ENCODE assay signal across 15 cellular contexts in the genomic region with DNA sequence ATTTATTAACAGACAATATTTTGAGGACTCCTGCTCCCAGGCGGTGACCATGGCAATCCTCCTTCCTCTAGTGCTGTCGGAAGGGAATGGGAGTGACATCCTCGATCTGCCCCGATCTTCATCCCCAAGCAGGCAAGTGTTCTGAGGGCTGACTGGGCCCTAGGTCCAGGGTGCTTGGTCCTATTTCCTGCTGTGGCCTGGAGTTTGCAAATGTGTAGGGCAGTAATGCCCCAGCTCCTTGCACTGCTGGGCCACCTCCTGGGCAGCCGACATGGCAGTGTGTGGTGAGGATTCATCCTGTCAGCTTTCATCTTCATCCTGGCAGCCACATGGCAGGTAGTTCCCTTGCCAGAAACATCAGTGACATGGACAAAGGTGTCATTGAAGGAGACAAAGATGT.
DNase-seq lines count a peak whose midpoint lies in the region; ATAC-seq, FAIRE-seq and TF ChIP-seq lines count a peak whose summit lies in the region.
"Had no signal": no experiment of that assay in that cellular context is flagged by ENCODE, and none has a peak within 500 bp of the region (broad histone marks: within the 10 kb centered on the region; RNA-seq: fewer than 3 reads in every experiment).

No MANE protein-coding gene starts in this region.

- CTCF ChIA-PET in H1 (lab: Charles Lee; ENCODE audit: partially characterized antibody): interaction anchor here (1.2 to 2.4 kb wide), 2 partner anchors 26 to 93 kb away, joined by 3 to 17 read pairs; no protein-coding TSS in a partner anchor

- H3K14ac ChIP-seq in H9 (ENCODE audit: insufficient read depth, low read length) (no peak overlapping the region), H1 (ENCODE audit: insufficient read length) (no peak overlapping the region)

- POLR2A ChIA-PET in H1 (lab: Charles Lee; ENCODE audit: partially characterized antibody): no interaction called here

- peak overlapping the region in 2 of 3 experiments; percentile 19 to 83; a peak in 2 of 7 replicates for H3K27ac Mint-ChIP-seq in H9
- H3K27ac Mint-ChIP-seq in nephron progenitor cell: peak overlapping the region; percentile 31
- peak overlapping the region; percentile 7 for H3K27ac Mint-ChIP-seq in stimulated activated naive B cell treated with anti-CD40 and anti-IgM and Interleukin-4, amounts not matched to agents 10 μg/mL and 1 μg/mL and 100 μg/mL, for 72 hours

- TF ChIP-seq POLR2A in H1 (IDR thresholded peaks at IDR 0.05; ENCODE audit: control extremely low read depth in 1 of 2, low read depth in 2 of 2, low read length in 2 of 2): no peak

- no peak for ATAC-seq in stimulated activated naive B cell treated with anti-CD40 and anti-IgM and Interleukin-4, amounts not matched to agents 10 μg/mL and 1 μg/mL and 100 μg/mL, for 72 hours (replicated peaks)
- ATAC-seq in HG02798 (IDR thresholded peaks at IDR 0.05; ENCODE audit: poor library complexity, unreplicated experiment): no peak
- ATAC-seq in GM18867 (IDR thresholded peaks at IDR 0.05; ENCODE audit: unreplicated experiment): no peak

- no peak overlapping the region for H2BK12ac ChIP-seq in H9 (ENCODE audit: insufficient read length, low read depth, low read length)
- no peak overlapping the region for H2BK12ac ChIP-seq in H1 (ENCODE audit: low read depth, low read length)

- DNase-seq in H9: no peak
- no peak for DNase-seq in H1 (ENCODE audit: low read depth in 1 of 2, low spot score in 2 of 2)
- no peak for DNase-seq in nephron progenitor cell
- DNase-seq in stimulated activated naive B cell treated with anti-CD40 and anti-IgM and Interleukin-4, amounts not matched to agents 10 μg/mL and 1 μg/mL and 100 μg/mL, for 72 hours: no peak
- no peak for DNase-seq in NCI-H1092 treated with DMSO at 0.1 percent for 48 hours (lab: John Stamatoyannopoulos, UW)
- DNase-seq in left ventricle myocardium inferior: no peak
- DNase-seq: C1 segment of cervical spinal cord; Calu3; CD4-positive, alpha-beta memory T cell; GF-D8; GM23248; HCEC 1CT had no signal

- H3K36me3 ChIP-seq in H1 (ENCODE audit: control insufficient read depth in 2 of 4, insufficient read depth in 4 of 4, low read length in 3 of 4) (no peaks in the 10 kb centered on the region), left ventricle myocardium inferior (no peaks in the 10 kb centered on the region)

- H2BK20ac ChIP-seq in H9 (ENCODE audit: low read depth, low read length, poor library complexity, severe bottlenecking) (no peak overlapping the region), H1 (ENCODE audit: low read length) (no peak overlapping the region)

- H3K9me3 Mint-ChIP-seq in H9 (no peaks in the 10 kb centered on the region), nephron progenitor cell (no peaks in the 10 kb centered on the region)
- no peaks in the 10 kb centered on the region for H3K9me3 Mint-ChIP-seq in stimulated activated naive B cell treated with anti-CD40 and anti-IgM and Interleukin-4, amounts not matched to agents 10 μg/mL and 1 μg/mL and 100 μg/mL, for 72 hours
- H3K9me3 Mint-ChIP-seq: CD4-positive, alpha-beta memory T cell had no signal

- no peak overlapping the region for H3K4me3 ChIP-seq in H1 (ENCODE audit: extremely low read depth in 1 of 4, insufficient read depth in 2 of 4, low read depth in 3 of 4, low read length in 4 of 4)
- no peak overlapping the region for H3K4me3 ChIP-seq in left ventricle myocardium inferior
- H3K4me3 ChIP-seq: GM23248 had no signal

- intact Hi-C loops in left ventricle myocardium inferior (cut with micrococcal nuclease): no loop called here

- H3K36me3 Mint-ChIP-seq in H9 (ENCODE audit: insufficient read depth in 1 of 3, low read depth in 3 of 3) (no peaks in the 10 kb centered on the region), nephron progenitor cell (ENCODE audit: low read depth) (no peaks in the 10 kb centered on the region)
- peaks cover 0 to 6% of the 10 kb centered on the region in 2 donors for H3K36me3 Mint-ChIP-seq in stimulated activated naive B cell treated with anti-CD40 and anti-IgM and Interleukin-4, amounts not matched to agents 10 μg/mL and 1 μg/mL and 100 μg/mL, for 72 hours
- H3K36me3 Mint-ChIP-seq: CD4-positive, alpha-beta memory T cell had no signal

- no peaks in the 10 kb centered on the region for H3K27me3 ChIP-seq in H9 (ENCODE audit: insufficient read depth, low read length)
- no peaks in the 10 kb centered on the region for H3K27me3 ChIP-seq in H1 (replicated peaks in 1 of 4; ENCODE audit: control insufficient read depth in 3 of 4, extremely low read depth in 1 of 4, insufficient read depth in 3 of 4, low read length in 3 of 4)
- H3K27me3 ChIP-seq in left ventricle myocardium inferior (ENCODE audit: low read depth): peaks cover 32% of the 10 kb centered on the region

- no peak for TF ChIP-seq RAD21 in H1 (IDR thresholded peaks at IDR 0.05 in 1 of 2, conservative IDR thresholded peaks at IDR 0.05 in 1 of 2; ENCODE audit: low read depth in 2 of 2, low read length in 2 of 2)

- H3T11ph ChIP-seq in H9 (ENCODE audit: low read length): no peak overlapping the region

- H2AK5ac ChIP-seq in H9 (ENCODE audit: insufficient read length, low read length) (no peak overlapping the region), H1 (ENCODE audit: low read depth, low read length) (no peak overlapping the region)

- no peak overlapping the region for H2AFZ ChIP-seq in H9 (ENCODE audit: low read length)
- peak overlapping the region; percentile 67; the same call in 1 of the 2 replicates for H2AFZ ChIP-seq in H1 (ENCODE audit: low read length)
- H2AFZ ChIP-seq: GM23248 had no signal

- no peak overlapping the region for H4K91ac ChIP-seq in H9 (ENCODE audit: insufficient read length, low read depth, low read length)
- no peak overlapping the region for H4K91ac ChIP-seq in H1 (replicated peaks; ENCODE audit: insufficient read length, low read length)

- H3K4me1 ChIP-seq in H9 (ENCODE audit: insufficient read depth, low read length) (no peaks in the 10 kb centered on the region; the same call in 1 of the 2 replicates), H1 (replicated peaks in 1 of 4; ENCODE audit: control insufficient read depth in 3 of 4, insufficient read depth in 4 of 4, low read length in 3 of 4) (peaks cover 0 to 7% (median under 1%) of the 10 kb centered on the region in 4 experiments; a peak in 2 of 7 replicates), left ventricle myocardium inferior (no peaks in the 10 kb centered on the region)

- no peaks in the 10 kb centered on the region for H4K20me1 ChIP-seq in H9 (ENCODE audit: control insufficient read depth, insufficient read depth, insufficient read length)
- H4K20me1 ChIP-seq in H1 (replicated peaks in 1 of 2; ENCODE audit: control insufficient read depth in 1 of 2, insufficient read depth in 2 of 2, low read length in 2 of 2): no peaks in the 10 kb centered on the region

- H3K9me3 ChIP-seq in H9 (ENCODE audit: control insufficient read depth, low read depth, low read length) (no peaks in the 10 kb centered on the region), H1 (ENCODE audit: insufficient read depth in 2 of 2, low read depth in 1 of 2, low read length in 1 of 2) (no peaks in the 10 kb centered on the region), left ventricle myocardium inferior (replicated peaks) (no peaks in the 10 kb centered on the region)

- no peak overlapping the region for H3K23ac ChIP-seq in H9 (ENCODE audit: insufficient read length, low read depth, low read length)
- H3K23ac ChIP-seq in H1 (ENCODE audit: insufficient read length): no peak overlapping the region

- H4K8ac ChIP-seq in H9 (replicated peaks; ENCODE audit: insufficient read length, low read depth, low read length): peak overlapping the region; percentile 53
- no peak overlapping the region for H4K8ac ChIP-seq in H1 (ENCODE audit: extremely low read depth, insufficient read depth, low read length)

- H3K56ac ChIP-seq in H9 (ENCODE audit: insufficient read length, low read depth, low read length) (no peak overlapping the region), H1 (replicated peaks; ENCODE audit: insufficient read length, low read depth, low read length) (no peak overlapping the region)

- H3K27me3 Mint-ChIP-seq in H9 (ENCODE audit: low read depth) (no peaks in the 10 kb centered on the region), nephron progenitor cell (ENCODE audit: low read depth, poor library complexity) (peaks cover 21% of the 10 kb centered on the region)
- peaks cover 0 to 7% of the 10 kb centered on the region in 2 donors for H3K27me3 Mint-ChIP-seq in stimulated activated naive B cell treated with anti-CD40 and anti-IgM and Interleukin-4, amounts not matched to agents 10 μg/mL and 1 μg/mL and 100 μg/mL, for 72 hours

- H3K18ac ChIP-seq in H9 (ENCODE audit: insufficient read length, low read depth, low read length) (peak overlapping the region; percentile 25), H1 (ENCODE audit: extremely low read depth, low read length) (no peak overlapping the region)

- H3K27ac ChIP-seq in H9 (ENCODE audit: insufficient read length, low read depth, low read length) (no peak overlapping the region), H1 (ENCODE audit: low read depth, low read length) (no peak overlapping the region), left ventricle myocardium inferior (replicated peaks) (no peak overlapping the region)
- H3K27ac ChIP-seq: GM23248 had no signal

- H3K9ac ChIP-seq in H9 (ENCODE audit: extremely low read depth, insufficient read length, low read length) (no peak overlapping the region), H1 (replicated peaks in 1 of 4; ENCODE audit: extremely low read depth in 1 of 4, low read depth in 3 of 4, low read length in 3 of 4) (no peak overlapping the region)
- H3K9ac ChIP-seq: GM23248 had no signal

- no peaks in the 10 kb centered on the region for H3K23me2 ChIP-seq in H9 (ENCODE audit: insufficient read length, low read depth, low read length, poor library complexity, severe bottlenecking)
- H3K23me2 ChIP-seq in H1 (ENCODE audit: low read depth, low read length): no peaks in the 10 kb centered on the region

- H2BK120ac ChIP-seq in H9 (ENCODE audit: low read depth, low read length, poor library complexity, severe bottlenecking) (no peak overlapping the region), H1 (replicated peaks; ENCODE audit: low read depth, low read length) (no peak overlapping the region)

- no peak overlapping the region for H3K4me3 Mint-ChIP-seq in H9
- no peak overlapping the region for H3K4me3 Mint-ChIP-seq in nephron progenitor cell
- H3K4me3 Mint-ChIP-seq in stimulated activated naive B cell treated with anti-CD40 and anti-IgM and Interleukin-4, amounts not matched to agents 10 μg/mL and 1 μg/mL and 100 μg/mL, for 72 hours: no peak overlapping the region
- H3K4me3 Mint-ChIP-seq: CD4-positive, alpha-beta memory T cell had no signal

- H3K79me2 ChIP-seq in H9 (ENCODE audit: insufficient read depth, low read length) (no peaks in the 10 kb centered on the region), H1 (ENCODE audit: control insufficient read depth in 1 of 2, insufficient read depth in 2 of 2, low read length in 2 of 2) (no peaks in the 10 kb centered on the region)

- no peak overlapping the region for H2BK15ac ChIP-seq in H9 (ENCODE audit: low read depth, low read length)
- H2BK15ac ChIP-seq in H1 (ENCODE audit: low read length): no peak overlapping the region

- H2BK5ac ChIP-seq in H9 (ENCODE audit: insufficient read length, low read length) (no peak overlapping the region), H1 (ENCODE audit: low read depth, low read length) (no peak overlapping the region)

- no peak for FAIRE-seq in H1 (lab: Jason Lieb, UNC)
- FAIRE-seq: H54 had no signal

- no CpG with 5 or more reads among the region's 5 CpGs for WGBS in H9 (ENCODE audit: extremely low coverage, insufficient read length, low lambda C conversion rate)
- WGBS in H1 (ENCODE audit: extremely low coverage in 1 of 2, insufficient coverage in 1 of 2, insufficient read length in 1 of 2, insufficient replicate concordance in 2 of 2, low coverage in 1 of 2, low lambda C conversion rate in 2 of 2, missing lambda C conversion rate in 1 of 2), 2 experiments: 86% methylated on average over 5 of the region's 5 CpGs; no CpG with 5 or more reads in 1 of the 2 experiments

- no peak overlapping the region for H3K4ac ChIP-seq in H9 (ENCODE audit: low read depth, low read length)
- H3K4ac ChIP-seq in H1 (replicated peaks; ENCODE audit: insufficient read length, low read depth, low read length): no peak overlapping the region

- H3K4me1 Mint-ChIP-seq in H9: peaks cover 15 to 16% of the 10 kb centered on the region in 2 experiments
- H3K4me1 Mint-ChIP-seq in nephron progenitor cell: peaks cover 26% of the 10 kb centered on the region
- peaks cover 0 to 2% of the 10 kb centered on the region in 2 donors for H3K4me1 Mint-ChIP-seq in stimulated activated naive B cell treated with anti-CD40 and anti-IgM and Interleukin-4, amounts not matched to agents 10 μg/mL and 1 μg/mL and 100 μg/mL, for 72 hours

- no peak for TF ChIP-seq EP300 in H1 (IDR thresholded peaks at IDR 0.05; ENCODE audit: borderline replicate concordance in 1 of 2, low read depth in 2 of 2, low read length in 2 of 2)

- TF ChIP-seq CTCF in H9 (conservative IDR thresholded peaks at IDR 0.05): no peak
- no peak for TF ChIP-seq CTCF in H1 (IDR thresholded peaks at IDR 0.05; ENCODE audit: control extremely low read depth in 1 of 3, insufficient read depth in 1 of 3, low read depth in 1 of 3, low read length in 3 of 3)
- TF ChIP-seq CTCF in nephron progenitor cell (IDR thresholded peaks at IDR 0.05): no peak
- no peak for TF ChIP-seq CTCF in left ventricle myocardium inferior (IDR thresholded peaks at IDR 0.05; ENCODE audit: borderline replicate concordance)

- H3K4me2 ChIP-seq in H9 (ENCODE audit: insufficient read depth, insufficient read length, low read length): no peak overlapping the region
- no peak overlapping the region for H3K4me2 ChIP-seq in H1 (ENCODE audit: insufficient read depth in 1 of 2, low read depth in 2 of 2, low read length in 2 of 2)

- no peak overlapping the region for H4K5ac ChIP-seq in H9 (ENCODE audit: insufficient read length, low read depth, low read length)
- H4K5ac ChIP-seq in H1 (ENCODE audit: insufficient read length, low read depth, low read length): no peak overlapping the region

- H3K79me1 ChIP-seq in H9 (ENCODE audit: insufficient read depth, low read depth, low read length, poor library complexity, severe bottlenecking) (no peaks in the 10 kb centered on the region), H1 (ENCODE audit: low read depth, low read length) (no peaks in the 10 kb centered on the region)
